ENCODE assay signal across 8 cellular contexts in genomic region chr21:29299046-29299905, GRCh38. TPM values are rescaled to one million over a fixed set of nuclear protein-coding genes. Genes with fewer than 3 reads are reported as not detected.
DNase-seq lines count a peak whose midpoint lies in the region; ATAC-seq and TF ChIP-seq lines count a peak whose summit lies in the region.

No MANE protein-coding gene starts in this region.

- peak overlapping the region; percentile 55 for H3K27ac ChIP-seq in temporal lobe (ENCODE audit: low read depth, low read length)

- no peak for TF ChIP-seq CTCF in omental fat pad (IDR thresholded peaks at IDR 0.05)

- DNase-seq in ACHN (peak; percentile 61), SHP77 (lab: John Stamatoyannopoulos, UW) (peak; percentile 30 to 59), globus pallidus (ENCODE audit: low spot score) (peak; percentile 53), omental fat pad (ENCODE audit: low spot score) (peak; percentile 48)
- peak; percentile 81 for DNase-seq in activated naive CD4-positive, alpha-beta T cell treated with Interleukin-2 at 50 U/mL for 16 hours

- ATAC-seq in GM18868 (IDR thresholded peaks at IDR 0.05; ENCODE audit: unreplicated experiment) (peak; percentile 22), HG03460 (IDR thresholded peaks at IDR 0.05; ENCODE audit: unreplicated experiment) (peak; percentile 15), omental fat pad (ENCODE audit: low FRiP score) (peak; percentile 64)

- in situ Hi-C loops in ACHN (cut with HindIII; ENCODE audit: low pct_ligation_motif_present, low pct_unique_long_range_greater_than_20kb, low sequenced_read_pairs): no loop called here

RNA-seq across cellular contexts. Expression of gene BACH1, which starts 0.6 kb away (rescaled TPM):
- total RNA-seq in omental fat pad: 100 to 1,000 TPM in 1 of 4 donors, 10 to 100 TPM in 3; 35.0 to 101 (median 49.8) TPM
- total RNA-seq in temporal lobe: 52.9 TPM

Comparison
In these comparisons a context has a peak if more than half of its experiments do, and no peak if none do; other contexts are left out.
1. Peak in every context shown above with its lines: DNase-seq, ATAC-seq and H3K27ac ChIP-seq.